ENCODE assay signal across 10 cellular contexts in the genomic region with DNA sequence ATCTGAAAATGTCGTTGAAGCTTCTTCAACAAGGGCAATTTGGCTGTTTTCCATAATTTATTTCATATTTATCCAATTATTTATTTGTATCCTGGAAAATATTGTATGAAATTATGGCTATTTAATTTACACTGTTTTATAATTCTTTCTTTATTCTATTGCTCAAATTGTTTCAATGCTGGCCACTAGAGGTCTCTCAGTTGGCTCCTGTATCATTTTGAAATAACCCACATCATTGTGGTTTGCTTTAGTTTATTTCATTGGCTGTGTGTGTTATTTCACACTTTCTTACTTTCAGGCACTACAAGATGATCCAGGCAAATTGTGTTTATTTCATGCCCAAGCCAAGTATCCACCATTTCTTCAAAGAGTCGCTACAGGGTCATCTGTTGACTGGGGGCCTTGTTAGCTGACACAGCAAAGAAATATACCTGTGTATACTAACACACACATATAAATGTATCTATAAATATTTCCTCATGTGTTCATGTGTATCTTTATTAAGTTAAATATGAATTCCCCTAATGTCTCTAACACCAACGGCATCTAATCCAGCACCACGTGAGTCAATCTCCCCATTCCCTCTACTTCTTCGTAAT.
DNase-seq lines count a peak whose midpoint lies in the region; ATAC-seq and TF ChIP-seq lines count a peak whose summit lies in the region.
"Had no signal": no experiment of that assay in that cellular context is flagged by ENCODE, and none has a peak within 500 bp of the region (broad histone marks: within the 10 kb centered on the region; RNA-seq: fewer than 3 reads in every experiment).

No MANE protein-coding gene starts in this region.

- H3K36me3 Mint-ChIP-seq in MCF 10A (ENCODE audit: insufficient read depth, unreplicated experiment), result no peaks in the 10 kb centered on the region
- no peaks in the 10 kb centered on the region for H3K36me3 Mint-ChIP-seq in type B pancreatic cell
- H3K36me3 Mint-ChIP-seq in Calu3 (ENCODE audit: insufficient read depth, unreplicated experiment), result no peaks in the 10 kb centered on the region
- H3K36me3 Mint-ChIP-seq: CD4-positive, CD25-positive, alpha-beta regulatory T cell had no signal

- H3K27ac ChIP-seq in breast epithelium, result no peak overlapping the region
- no peak overlapping the region for H3K27ac ChIP-seq in RWPE1

- no peaks in the 10 kb centered on the region for H3K4me1 ChIP-seq in breast epithelium

- H3K27me3 ChIP-seq in breast epithelium, result no peaks in the 10 kb centered on the region

- POLR2A ChIA-PET in MCF 10A (lab: Yijun Ruan, JAX), result no interaction called here
- POLR2A ChIA-PET in RWPE1 (lab: Yijun Ruan, JAX; ENCODE audit: low non-redundant PET), result no interaction called here

- no peaks in the 10 kb centered on the region for H3K36me3 ChIP-seq in breast epithelium

- CTCF ChIA-PET in MCF 10A (lab: Yijun Ruan, JAX), result interaction anchor here (0.6 kb wide), 1 partner anchor 233 kb away, joined by 3 read pairs; no protein-coding TSS in a partner anchor
- CTCF ChIA-PET in RWPE1 (lab: Yijun Ruan, JAX), result interaction anchor here (0.7 kb wide), 1 partner anchor 29 kb away, joined by 3 read pairs; no protein-coding TSS in a partner anchor
- CTCF ChIA-PET in Calu3 (lab: Charles Lee), result no interaction called here

- H3K27ac Mint-ChIP-seq in MCF 10A (ENCODE audit: low read depth, unreplicated experiment) (no peak overlapping the region), type B pancreatic cell (no peak overlapping the region), Calu3 (ENCODE audit: unreplicated experiment) (no peak overlapping the region)
- H3K27ac Mint-ChIP-seq: CD4-positive, CD25-positive, alpha-beta regulatory T cell; T-helper 17 cell had no signal

- BruUV-seq in MCF 10A (replicated peaks; lab: Mats Ljungman, UMichigan) (no TSS peak), Calu3 (replicated peaks; lab: Mats Ljungman, UMichigan) (no TSS peak)

- intact Hi-C loops in MCF 10A (cut with micrococcal nuclease) (no loop called here), breast epithelium (cut with DNase I; ENCODE audit: low total_unique reads) (no loop called here), Calu3 (cut with micrococcal nuclease; ENCODE audit: unreplicated experiment) (no loop called here)

- H3K9me3 ChIP-seq in breast epithelium, result no peaks in the 10 kb centered on the region

- no peak for ATAC-seq in HG03039 (IDR thresholded peaks at IDR 0.05; ENCODE audit: unreplicated experiment)
- ATAC-seq: T-helper 17 cell had no signal

- H3K4me1 Mint-ChIP-seq in MCF 10A (ENCODE audit: insufficient read depth, unreplicated experiment), result no peaks in the 10 kb centered on the region
- H3K4me1 Mint-ChIP-seq in type B pancreatic cell (ENCODE audit: unreplicated experiment), result no peaks in the 10 kb centered on the region
- H3K4me1 Mint-ChIP-seq in Calu3 (ENCODE audit: low read depth, unreplicated experiment), result no peaks in the 10 kb centered on the region
- H3K4me1 Mint-ChIP-seq: CD4-positive, CD25-positive, alpha-beta regulatory T cell; T-helper 17 cell had no signal

- H3K4me3 ChIP-seq in breast epithelium, result no peak overlapping the region
- H3K4me3 ChIP-seq in fibroblast of villous mesenchyme (ENCODE audit: low read depth, low read length), result no peak overlapping the region

- no peak for TF ChIP-seq POLR2A in breast epithelium (IDR thresholded peaks at IDR 0.05)

- no peak for DNase-seq in MCF 10A (ENCODE audit: unreplicated experiment)
- no peak for DNase-seq in breast epithelium (ENCODE audit: low spot score in 2 of 2)
- no peak for DNase-seq in RWPE1 (ENCODE audit: low spot score)
- peak; percentile 3 for DNase-seq in fibroblast of villous mesenchyme (ENCODE audit: low read depth)
- no peak for DNase-seq in type B pancreatic cell (ENCODE audit: extremely low spot score, unreplicated experiment)
- DNase-seq in activated naive CD4-positive, alpha-beta T cell treated with Interleukin-2 at 50 U/mL for 16 hours, result no peak
- DNase-seq in Calu3, result no peak
- DNase-seq: CD4-positive, CD25-positive, alpha-beta regulatory T cell; T-helper 17 cell had no signal

- TF ChIP-seq CTCF in MCF 10A (IDR thresholded peaks at IDR 0.05; ENCODE audit: unreplicated experiment) (peak; percentile 12), breast epithelium (IDR thresholded peaks at IDR 0.05) (no peak), RWPE1 (conservative IDR thresholded peaks at IDR 0.05; ENCODE audit: low read depth) (peak; percentile 42), fibroblast of villous mesenchyme (IDR thresholded peaks at IDR 0.05; ENCODE audit: insufficient read depth, low read depth, low read length) (peak; percentile 33), type B pancreatic cell (conservative IDR thresholded peaks at IDR 0.05) (peak; percentile 71), Calu3 (IDR thresholded peaks at IDR 0.05; ENCODE audit: unreplicated experiment) (no peak)

- H3K4me3 Mint-ChIP-seq in MCF 10A (ENCODE audit: unreplicated experiment) (no peak overlapping the region), type B pancreatic cell (no peak overlapping the region), Calu3 (ENCODE audit: low read depth, unreplicated experiment) (no peak overlapping the region)
- H3K4me3 Mint-ChIP-seq: CD4-positive, CD25-positive, alpha-beta regulatory T cell; T-helper 17 cell had no signal

- H3K9me3 Mint-ChIP-seq in MCF 10A (ENCODE audit: unreplicated experiment), result peaks cover 8% of the 10 kb centered on the region
- H3K9me3 Mint-ChIP-seq in type B pancreatic cell, result no peaks in the 10 kb centered on the region
- H3K9me3 Mint-ChIP-seq in Calu3 (ENCODE audit: low read depth, unreplicated experiment), result peaks cover 4% of the 10 kb centered on the region

- H3K27me3 Mint-ChIP-seq in MCF 10A (ENCODE audit: insufficient read depth, unreplicated experiment) (no peaks in the 10 kb centered on the region), type B pancreatic cell (no peaks in the 10 kb centered on the region), Calu3 (ENCODE audit: unreplicated experiment) (no peaks in the 10 kb centered on the region)
- H3K27me3 Mint-ChIP-seq: CD4-positive, CD25-positive, alpha-beta regulatory T cell; T-helper 17 cell had no signal

Comparison
In these comparisons a context has a peak if more than half of its experiments do, and no peak if none do; other contexts are left out.
1. CTCF ChIP-seq: peak in MCF 10A (single experiment), RWPE1 (single experiment), fibroblast of villous mesenchyme (single experiment) and type B pancreatic cell (single experiment); none in breast epithelium (0 of 3) and Calu3 (single experiment).